20 cellular contexts compared by ENCODE assay signal in genomic region chr11:115498354-115498753, GRCh38. TPM values are rescaled to one million over a fixed set of nuclear protein-coding genes. Genes with fewer than 3 reads are reported as not detected.
DNase-seq lines count a peak whose midpoint lies in the region; ATAC-seq and TF ChIP-seq lines count a peak whose summit lies in the region.
"Had no signal": no experiment of that assay in that cellular context is flagged by ENCODE, and none has a peak within 500 bp of the region (broad histone marks: within the 10 kb centered on the region; RNA-seq: fewer than 3 reads in every experiment).

No MANE protein-coding gene starts in this region.

- H3K27ac Mint-ChIP-seq in CD4-positive, alpha-beta T cell: no peak overlapping the region
- H3K27ac Mint-ChIP-seq: activated B cell treated with CpG ODN at 0.5 μM for 24 hours; CD8-positive, alpha-beta memory T cell; immature natural killer cell had no signal

- no peaks in the 10 kb centered on the region for H3K9me2 ChIP-seq in hepatocyte (replicated peaks; ENCODE audit: insufficient read depth)

- H3K27ac ChIP-seq in hepatocyte: no peak overlapping the region
- no peak overlapping the region for H3K27ac ChIP-seq in CD4-positive, alpha-beta T cell (ENCODE audit: low read depth, low read length)
- H3K27ac ChIP-seq: esophagus squamous epithelium, GM23248, RWPE1, skin epidermis had no signal

- no peaks in the 10 kb centered on the region for H3K9me3 Mint-ChIP-seq in CD4-positive, alpha-beta T cell
- H3K9me3 Mint-ChIP-seq: activated B cell treated with CpG ODN at 0.5 μM for 24 hours had no signal

- H3K4me2 ChIP-seq in hepatocyte: peak overlapping the region; percentile 48

- in situ Hi-C loops in KBM-7 (cut with MboI; ENCODE audit: low pct_unique_long_range_greater_than_20kb, low sequenced_read_pairs): no loop called here

- TF ChIP-seq CTCF in hepatocyte (IDR thresholded peaks at IDR 0.05; ENCODE audit: poor library complexity): no peak
- no peak for TF ChIP-seq CTCF in CD4-positive, alpha-beta T cell (IDR thresholded peaks at IDR 0.05)

- peaks cover 37% of the 10 kb centered on the region for H3K27me3 Mint-ChIP-seq in CD4-positive, alpha-beta T cell

- no peak overlapping the region for H2AFZ ChIP-seq in hepatocyte
- H2AFZ ChIP-seq: GM23248 had no signal

- H3K4me1 ChIP-seq in hepatocyte (ENCODE audit: insufficient read depth): peaks cover 19% of the 10 kb centered on the region

- DNase-seq in DMS53 treated with DMSO at 0.1 percent for 48 hours (lab: John Stamatoyannopoulos, UW; ENCODE audit: unreplicated experiment) (peak; percentile 94), NCI-H1105 treated with DMSO at 0.1 percent for 48 hours (lab: John Stamatoyannopoulos, UW) (peak; percentile 86), NCI-H526 (lab: John Stamatoyannopoulos, UW) (peak; percentile 90 to 91), hepatocyte (ENCODE audit: low spot score) (no peak), KBM-7 (no peak)
- no peak for DNase-seq in CD4-positive, alpha-beta T cell
- DNase-seq: activated B cell treated with CpG ODN at 0.5 μM for 24 hours; CD8-positive, alpha-beta memory T cell; esophagus squamous epithelium; GM23248; immature natural killer cell; naive thymus-derived CD8-positive, alpha-beta T cell; NK-92 treated with Interleukin-12 subunit alpha and Interleukin-12 subunit beta, amount 100 ng/mL, for 24 hours; T-helper 1 cell had no signal

- CTCF ChIA-PET in CD4-positive, alpha-beta T cell (lab: Charles Lee): no interaction called here

- H3K4me3 ChIP-seq in hepatocyte: no peak overlapping the region
- H3K4me3 ChIP-seq: esophagus squamous epithelium, GM23248, K562, skin epidermis had no signal

- no peaks in the 10 kb centered on the region for H3K36me3 ChIP-seq in hepatocyte (replicated peaks; ENCODE audit: insufficient read depth, low read depth)
- H3K36me3 ChIP-seq: esophagus squamous epithelium had no signal

- WGBS in hepatocyte (ENCODE audit: low lambda C conversion rate, missing lambda C conversion rate): 68% methylated on average over 9 of the region's 9 CpGs

- intact Hi-C loops in CD4-positive, alpha-beta T cell (cut with DNase I, micrococcal nuclease): no loop called here

- POLR2A ChIA-PET in CD4-positive, alpha-beta T cell (lab: Charles Lee): no interaction called here

- H3K79me2 ChIP-seq in hepatocyte: peaks cover 34% of the 10 kb centered on the region

- H4K20me1 ChIP-seq in hepatocyte (ENCODE audit: insufficient read depth, poor library complexity, severe bottlenecking): no peaks in the 10 kb centered on the region

- no peaks in the 10 kb centered on the region for H3K36me3 Mint-ChIP-seq in CD4-positive, alpha-beta T cell (ENCODE audit: low read depth)
- H3K36me3 Mint-ChIP-seq: CD8-positive, alpha-beta memory T cell; immature natural killer cell had no signal

- H3K4me3 Mint-ChIP-seq in CD4-positive, alpha-beta T cell: no peak overlapping the region
- H3K4me3 Mint-ChIP-seq: activated B cell treated with CpG ODN at 0.5 μM for 24 hours; CD8-positive, alpha-beta memory T cell; immature natural killer cell; naive thymus-derived CD8-positive, alpha-beta T cell had no signal

- no peaks in the 10 kb centered on the region for H3K4me1 Mint-ChIP-seq in CD4-positive, alpha-beta T cell (ENCODE audit: low read depth)
- H3K4me1 Mint-ChIP-seq: activated B cell treated with CpG ODN at 0.5 μM for 24 hours; CD8-positive, alpha-beta memory T cell; immature natural killer cell; naive thymus-derived CD8-positive, alpha-beta T cell had no signal

- H3K27me3 ChIP-seq in hepatocyte: peaks cover 11% of the 10 kb centered on the region
- H3K27me3 ChIP-seq in CD4-positive, alpha-beta T cell (ENCODE audit: control insufficient read depth, insufficient read depth, low read length): peaks cover 57% of the 10 kb centered on the region

- no peaks in the 10 kb centered on the region for H3K9me3 ChIP-seq in hepatocyte (ENCODE audit: low read depth)
- H3K9me3 ChIP-seq in CD4-positive, alpha-beta T cell (ENCODE audit: control insufficient read depth, low read length): no peaks in the 10 kb centered on the region
- H3K9me3 ChIP-seq: esophagus squamous epithelium had no signal

- ATAC-seq in HG03432 (IDR thresholded peaks at IDR 0.05; ENCODE audit: unreplicated experiment) (no peak), HG03139 (IDR thresholded peaks at IDR 0.05; ENCODE audit: unreplicated experiment) (no peak)
- ATAC-seq in CD4-positive, alpha-beta T cell (ENCODE audit: poor library complexity): no peak
- ATAC-seq: K562; naive thymus-derived CD8-positive, alpha-beta T cell had no signal

RNA-seq across cellular contexts. Expression of gene CADM1, which starts 5.9 kb away (rescaled TPM):
- 39.1 and 48.4 TPM in 2 replicates for total RNA-seq in hepatocyte
- 54.3 and 74.4 TPM in 2 replicates for polyA plus RNA-seq in hepatocyte
- total RNA-seq in CD4-positive, alpha-beta T cell: 1 to 10 TPM; 1.1 to 1.4 TPM
- total RNA-seq: G401; naive thymus-derived CD8-positive, alpha-beta T cell had no signal
- polyA plus RNA-seq: K562 had no signal

Comparison
In these comparisons a context has a peak if more than half of its experiments do, and no peak if none do; other contexts are left out.
1. DNase-seq: peak in DMS53 treated with DMSO at 0.1 percent for 48 hours (single experiment), NCI-H1105 treated with DMSO at 0.1 percent for 48 hours (single experiment) and NCI-H526 (2 of 2); none in hepatocyte (single experiment), KBM-7 (single experiment) and CD4-positive, alpha-beta T cell (0 of 10).
2. RNA of gene CADM1, which starts 5.9 kb away (total RNA-seq): 39.1 to 48.4 TPM in hepatocyte; 1.1 to 1.4 TPM in CD4-positive, alpha-beta T cell; every median in the first group is over 10 times any median in the second.